In the genomic region with DNA sequence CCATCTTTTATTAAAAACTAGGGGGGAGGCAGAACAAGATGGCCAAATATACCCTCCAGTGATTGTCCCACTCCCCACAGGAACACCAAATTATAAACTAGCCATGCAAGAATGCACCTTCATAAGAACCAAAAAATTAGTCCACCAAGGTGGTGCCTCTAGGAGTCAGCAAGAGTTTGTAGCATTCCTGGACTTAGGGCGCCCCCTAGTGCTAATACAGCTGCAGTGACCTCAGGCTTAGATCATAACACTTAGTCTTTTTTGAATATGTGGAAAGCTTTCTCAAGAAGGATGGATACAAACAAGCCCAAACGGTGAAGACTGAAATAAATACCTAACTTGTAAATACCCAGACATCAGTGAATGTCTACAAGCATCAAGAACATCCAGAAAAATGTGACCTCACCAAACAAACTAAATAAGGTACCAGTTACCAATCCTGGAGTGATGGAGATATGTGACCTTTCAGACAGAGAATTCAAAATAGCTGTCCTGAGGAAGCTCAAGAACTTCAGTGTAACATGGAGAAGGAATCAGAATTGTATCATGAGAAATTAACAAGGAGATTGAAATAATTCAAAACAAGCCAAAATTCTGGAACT, we compare ENCODE assay signal across 8 cellular contexts. TPM values are rescaled to one million over a fixed set of nuclear protein-coding genes. Genes with fewer than 3 reads are reported as not detected.
A peak's percentile ranks its signal among the peaks of the same experiment; 100 is the strongest.
DNase-seq lines count a peak whose midpoint lies in the region; ATAC-seq and TF ChIP-seq lines count a peak whose summit lies in the region.

No MANE protein-coding gene starts in this region.

- H3K27ac ChIP-seq in prostate gland: no peak overlapping the region

- H3K4me3 ChIP-seq in NB4 (ENCODE audit: low read depth, low read length) (no peak overlapping the region), prostate gland (no peak overlapping the region)

- 4% methylated on average over 2 of the region's 2 CpGs for WGBS in prostate gland

- H3K4me1 ChIP-seq in prostate gland (replicated peaks): no peaks in the 10 kb centered on the region

- TF ChIP-seq CTCF in GM12872 (IDR thresholded peaks at IDR 0.05; ENCODE audit: insufficient read depth, low read depth, low read length) (peak; percentile 84), NB4 (IDR thresholded peaks at IDR 0.05; ENCODE audit: low read depth, low read length) (peak; percentile 79), prostate gland (IDR thresholded peaks at IDR 0.05) (peak; percentile 44 to 78 (median 76))

- H3K9me3 ChIP-seq in prostate gland: no peaks in the 10 kb centered on the region

- intact Hi-C loops in head of caudate nucleus (cut with DNase I): no loop called here
- intact Hi-C loops in prostate gland (cut with DNase I): no loop called here

- no peaks in the 10 kb centered on the region for H3K36me3 ChIP-seq in prostate gland

- TF ChIP-seq POLR2A in NB4 (IDR thresholded peaks at IDR 0.05; ENCODE audit: extremely low read depth, insufficient read length) (no peak), prostate gland (IDR thresholded peaks at IDR 0.05) (no peak)

- no peaks in the 10 kb centered on the region for H3K27me3 ChIP-seq in prostate gland (replicated peaks; ENCODE audit: insufficient read depth)

- peak; percentile 97 for ATAC-seq in HG02571 (IDR thresholded peaks at IDR 0.05; ENCODE audit: unreplicated experiment)

- DNase-seq in NB4 (ENCODE audit: low read depth): peak; percentile 78
- DNase-seq in SKM-1 (lab: John Stamatoyannopoulos, UW; ENCODE audit: unreplicated experiment): peak; percentile 63
- peak; percentile 77 for DNase-seq in activated naive CD4-positive, alpha-beta T cell treated with anti-CD3 and anti-CD28 coated beads, Interleukin-2, amount 50 U/mL, for 16 hours
- peak; percentile 12 to 91 (median 78) for DNase-seq in head of caudate nucleus
- peak; percentile 67 for DNase-seq in prostate gland (ENCODE audit: low spot score)
- no peak for DNase-seq in KG1 (lab: John Stamatoyannopoulos, UW)

RNA-seq across cellular contexts. Expression of a gene that starts 19.3 kb away (rescaled TPM):
- 10 to 100 TPM; 23.9 to 24.9 TPM for total RNA-seq in prostate gland

RNA-seq across cellular contexts. Expression of a gene that starts 19.4 kb away (rescaled TPM):
- total RNA-seq in prostate gland: 1 to 10 TPM; 7.2 to 8.0 TPM
